Comparison of ENCODE assay signal across 8 cellular contexts in genomic region chrX:131763674-131764073, GRCh38.
DNase-seq lines count a peak whose midpoint lies in the region; ATAC-seq and TF ChIP-seq lines count a peak whose summit lies in the region.

No MANE protein-coding gene starts in this region.

- H3K4me3 Mint-ChIP-seq in T-helper 17 cell, result no peak overlapping the region

- H3K27me3 ChIP-seq in heart left ventricle (peaks cover 0 to 11% (median 0%) of the 10 kb centered on the region in 9 donors), left ventricle myocardium inferior (ENCODE audit: low read depth) (no peaks in the 10 kb centered on the region), stomach smooth muscle (ENCODE audit: control insufficient read depth in 1 of 2, insufficient read depth in 2 of 2, low read length in 2 of 2) (no peaks in the 10 kb centered on the region)

- peak overlapping the region in 1 of 2 donors; percentile 62 for H3K9ac ChIP-seq in stomach smooth muscle (ENCODE audit: low read length in 2 of 2)

- DNase-seq in heart left ventricle (peak in 2 of 5 donors; percentile 78), left ventricle myocardium inferior (no peak), NAMALWA (ENCODE audit: low spot score) (peak; percentile 54), T-helper 17 cell (no peak)
- no peak for DNase-seq in activated CD4-positive, alpha-beta T cell treated with anti-CD3 and anti-CD28 coated beads for 48 hours

- peak in 3 of 4 donors; percentile 42 to 95 (median 93) for ATAC-seq in heart left ventricle
- peak; percentile 97 for ATAC-seq in esophagus mucosa
- no peak for ATAC-seq in HG03045 (IDR thresholded peaks at IDR 0.05; ENCODE audit: unreplicated experiment)
- no peak for ATAC-seq in T-helper 17 cell

- TF ChIP-seq CTCF in heart left ventricle (IDR thresholded peaks at IDR 0.05) (peak in 6 of 12 donors; percentile 4 to 64 (median 52)), left ventricle myocardium inferior (IDR thresholded peaks at IDR 0.05; ENCODE audit: borderline replicate concordance) (no peak)

- no peaks in the 10 kb centered on the region for H3K36me3 ChIP-seq in heart left ventricle
- no peaks in the 10 kb centered on the region for H3K36me3 ChIP-seq in left ventricle myocardium inferior
- no peaks in the 10 kb centered on the region for H3K36me3 ChIP-seq in stomach smooth muscle (ENCODE audit: control insufficient read depth in 2 of 2, insufficient read depth in 2 of 2, low read length in 2 of 2)

- H3K4me1 ChIP-seq in heart left ventricle, result peaks cover 0 to 13% (median 0%) of the 10 kb centered on the region in 12 donors
- no peaks in the 10 kb centered on the region for H3K4me1 ChIP-seq in left ventricle myocardium inferior
- H3K4me1 ChIP-seq in stomach smooth muscle (ENCODE audit: control insufficient read depth, insufficient read depth, low read length), result peaks cover 9% of the 10 kb centered on the region

- peak overlapping the region in 5 of 12 donors; percentile 41 to 76 (median 50) for H3K27ac ChIP-seq in heart left ventricle
- no peak overlapping the region for H3K27ac ChIP-seq in left ventricle myocardium inferior (replicated peaks)
- peak overlapping the region; percentile 80 for H3K27ac ChIP-seq in stomach smooth muscle (ENCODE audit: low read length)

- H3K27ac Mint-ChIP-seq in T-helper 17 cell, result no peak overlapping the region

- no peaks in the 10 kb centered on the region for H3K36me3 Mint-ChIP-seq in T-helper 17 cell (ENCODE audit: low read depth)

- no peaks in the 10 kb centered on the region for H3K9me3 ChIP-seq in heart left ventricle
- no peaks in the 10 kb centered on the region for H3K9me3 ChIP-seq in left ventricle myocardium inferior (replicated peaks)
- no peaks in the 10 kb centered on the region for H3K9me3 ChIP-seq in stomach smooth muscle (ENCODE audit: control insufficient read depth in 2 of 2, low read length in 2 of 2)
- no peaks in the 10 kb centered on the region for H3K9me3 ChIP-seq in T-helper 17 cell (ENCODE audit: control insufficient read depth, low read length, poor library complexity, severe bottlenecking)

- no peak for TF ChIP-seq POLR2A in heart left ventricle (IDR thresholded peaks at IDR 0.05)

- intact Hi-C loops in heart left ventricle (cut with DNase I) (loop anchor here in 1 of 10 donors (2.0 kb wide), 3 partner anchors 29 to 39 kb away; no protein-coding TSS in a partner anchor), left ventricle myocardium inferior (cut with micrococcal nuclease) (no loop called here)

- H3K4me1 Mint-ChIP-seq in T-helper 17 cell, result no peaks in the 10 kb centered on the region

- 49 to 91% (median 67%) methylated on average over 10 of the region's 10 CpGs for WGBS in heart left ventricle, 4 donors

- no peaks in the 10 kb centered on the region for H3K27me3 Mint-ChIP-seq in T-helper 17 cell

- H3K4me3 ChIP-seq in heart left ventricle (peak overlapping the region in 5 of 12 donors; percentile 1 to 55 (median 47)), left ventricle myocardium inferior (no peak overlapping the region), stomach smooth muscle (ENCODE audit: low read length in 2 of 2) (peak overlapping the region in 1 of 2 donors; percentile 69)

Comparison
In these comparisons a context has a peak if more than half of its experiments do, and no peak if none do; other contexts are left out.
1. ATAC-seq: peak in heart left ventricle (3 of 4) and esophagus mucosa (single experiment); none in HG03045 (single experiment) and T-helper 17 cell (single experiment).